ENCODE assay signal across 1 cellular context in genomic region chr13:22210134-22210930, GRCh38.
TF ChIP-seq lines count a peak whose summit lies in the region.

No MANE protein-coding gene starts in this region.

TF ChIP-seq in GM23338, 12 proteins besides CTCF, POLR2A, EP300 and RAD21 (continued from another document):
- TF ChIP-seq ZNF114 (CRISPR knock-in tag; IDR thresholded peaks at IDR 0.05): no peak
- no peak for TF ChIP-seq POLR2AphosphoS5 (IDR thresholded peaks at IDR 0.05; ENCODE audit: low read depth)
- TF ChIP-seq CREB1 (CRISPR knock-in tag; IDR thresholded peaks at IDR 0.05; ENCODE audit: low read depth): no peak
- no peak for TF ChIP-seq JUNB (IDR thresholded peaks at IDR 0.05; ENCODE audit: unreplicated experiment)
- no peak for TF ChIP-seq NANOG (IDR thresholded peaks at IDR 0.05; ENCODE audit: borderline replicate concordance)
- no peak for TF ChIP-seq STAT1 (IDR thresholded peaks at IDR 0.05; ENCODE audit: unreplicated experiment)
- no peak for TF ChIP-seq ZNF331 (CRISPR knock-in tag; IDR thresholded peaks at IDR 0.05; ENCODE audit: low read depth)
- TF ChIP-seq, protein P1, sequence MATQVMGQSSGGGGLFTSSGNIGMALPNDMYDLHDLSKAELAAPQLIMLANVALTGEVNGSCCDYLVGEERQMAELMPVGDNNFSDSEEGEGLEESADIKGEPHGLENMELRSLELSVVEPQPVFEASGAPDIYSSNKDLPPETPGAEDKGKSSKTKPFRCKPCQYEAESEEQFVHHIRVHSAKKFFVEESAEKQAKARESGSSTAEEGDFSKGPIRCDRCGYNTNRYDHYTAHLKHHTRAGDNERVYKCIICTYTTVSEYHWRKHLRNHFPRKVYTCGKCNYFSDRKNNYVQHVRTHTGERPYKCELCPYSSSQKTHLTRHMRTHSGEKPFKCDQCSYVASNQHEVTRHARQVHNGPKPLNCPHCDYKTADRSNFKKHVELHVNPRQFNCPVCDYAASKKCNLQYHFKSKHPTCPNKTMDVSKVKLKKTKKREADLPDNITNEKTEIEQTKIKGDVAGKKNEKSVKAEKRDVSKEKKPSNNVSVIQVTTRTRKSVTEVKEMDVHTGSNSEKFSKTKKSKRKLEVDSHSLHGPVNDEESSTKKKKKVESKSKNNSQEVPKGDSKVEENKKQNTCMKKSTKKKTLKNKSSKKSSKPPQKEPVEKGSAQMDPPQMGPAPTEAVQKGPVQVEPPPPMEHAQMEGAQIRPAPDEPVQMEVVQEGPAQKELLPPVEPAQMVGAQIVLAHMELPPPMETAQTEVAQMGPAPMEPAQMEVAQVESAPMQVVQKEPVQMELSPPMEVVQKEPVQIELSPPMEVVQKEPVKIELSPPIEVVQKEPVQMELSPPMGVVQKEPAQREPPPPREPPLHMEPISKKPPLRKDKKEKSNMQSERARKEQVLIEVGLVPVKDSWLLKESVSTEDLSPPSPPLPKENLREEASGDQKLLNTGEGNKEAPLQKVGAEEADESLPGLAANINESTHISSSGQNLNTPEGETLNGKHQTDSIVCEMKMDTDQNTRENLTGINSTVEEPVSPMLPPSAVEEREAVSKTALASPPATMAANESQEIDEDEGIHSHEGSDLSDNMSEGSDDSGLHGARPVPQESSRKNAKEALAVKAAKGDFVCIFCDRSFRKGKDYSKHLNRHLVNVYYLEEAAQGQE (IDR thresholded peaks at IDR 0.05; ENCODE audit: unreplicated experiment): no peak
